In the genomic region with DNA sequence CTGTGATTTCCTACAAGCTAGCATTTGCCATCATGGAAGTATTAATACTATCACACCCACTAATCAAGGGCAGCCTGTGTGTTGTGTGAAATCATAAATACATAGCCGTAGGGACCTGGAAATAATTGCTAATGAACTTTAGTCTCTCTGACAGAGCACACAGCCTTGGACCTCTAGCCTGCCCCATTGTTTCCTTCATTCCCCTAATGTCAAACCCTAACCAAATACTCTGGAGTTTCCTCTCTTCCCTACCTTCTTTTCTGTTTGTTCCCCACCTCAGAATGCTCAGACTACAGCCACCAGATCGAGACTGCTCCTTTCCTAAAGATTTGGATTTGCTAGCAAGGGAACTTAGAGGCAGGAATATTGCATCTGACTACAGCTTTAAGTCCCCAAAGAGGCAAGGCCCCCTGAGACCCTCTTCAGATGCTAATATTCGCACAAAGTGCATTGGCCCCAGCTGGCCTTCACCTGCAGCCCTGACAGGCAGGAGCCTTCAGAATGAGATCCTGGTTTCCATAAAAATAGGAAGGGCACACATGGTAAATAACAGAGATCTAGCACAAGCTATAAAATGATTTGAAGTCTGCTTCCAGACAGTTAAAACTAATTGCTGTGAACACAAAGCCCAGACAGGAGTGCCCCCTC, we compare ENCODE assay signal across 19 cellular contexts.
DNase-seq lines count a peak whose midpoint lies in the region; ATAC-seq and TF ChIP-seq lines count a peak whose summit lies in the region.
"Had no signal": no experiment of that assay in that cellular context is flagged by ENCODE, and none has a peak within 500 bp of the region (broad histone marks: within the 10 kb centered on the region; RNA-seq: fewer than 3 reads in every experiment).

No MANE protein-coding gene starts in this region.

- H3K9me3 ChIP-seq in OCI-LY3 (ENCODE audit: insufficient read depth, low read length), result peaks cover 11% of the 10 kb centered on the region; the same call in 1 of the 2 replicates
- H3K9me3 ChIP-seq: Peyer's patch, SJCRH30, thoracic aorta had no signal

- no peak overlapping the region for H3K4me2 ChIP-seq in OCI-LY3 (ENCODE audit: low read length)
- H3K4me2 ChIP-seq: KMS-11 had no signal

- H3K79me2 ChIP-seq in OCI-LY3 (ENCODE audit: low read length), result no peaks in the 10 kb centered on the region

- H3K4me1 ChIP-seq in OCI-LY3 (ENCODE audit: low read length), result no peaks in the 10 kb centered on the region
- H3K4me1 ChIP-seq: Peyer's patch, SJCRH30 had no signal

- no peak for TF ChIP-seq CTCF in OCI-LY3 (IDR thresholded peaks at IDR 0.05; ENCODE audit: low read depth, low read length)

- H2AFZ ChIP-seq in OCI-LY3 (ENCODE audit: low read depth, low read length), result peak overlapping the region; percentile 16

- H3K4me3 ChIP-seq in H7 (ENCODE audit: insufficient read depth, low read depth, low read length), result no peak overlapping the region
- H3K4me3 ChIP-seq in OCI-LY3 (ENCODE audit: low read length), result no peak overlapping the region
- H3K4me3 ChIP-seq: Peyer's patch, SJCRH30, thoracic aorta had no signal

- H3K27me3 ChIP-seq in H7 (ENCODE audit: control insufficient read depth, insufficient read depth, low read length) (no peaks in the 10 kb centered on the region), OCI-LY3 (ENCODE audit: low read depth, low read length) (no peaks in the 10 kb centered on the region)
- H3K27me3 ChIP-seq: Peyer's patch, SJCRH30 had no signal

- no peak for ATAC-seq in GM18870 (IDR thresholded peaks at IDR 0.05; ENCODE audit: unreplicated experiment)
- ATAC-seq: activated T-helper 17 cell treated with anti-CD3 and anti-CD28 coated beads, Interleukin-2, amount 50 U/mL, for 72 hours; T-cell had no signal

- no peaks in the 10 kb centered on the region for H3K36me3 ChIP-seq in H7 (replicated peaks; ENCODE audit: control insufficient read depth, insufficient read depth, low read length)
- peaks cover 6% of the 10 kb centered on the region for H3K36me3 ChIP-seq in OCI-LY3 (replicated peaks; ENCODE audit: low read depth, low read length)
- H3K36me3 ChIP-seq: Peyer's patch, SJCRH30, thoracic aorta had no signal

- DNase-seq in H7, result peak; percentile 5
- DNase-seq in NCI-H1417 treated with DMSO at 0.1 percent for 48 hours (lab: John Stamatoyannopoulos, UW), result peak; percentile 59
- peak; percentile 25 for DNase-seq in iPS-NIHi11 (ENCODE audit: low spot score)
- DNase-seq in activated gamma-delta T cell (lab: John Stamatoyannopoulos, UW), result no peak
- DNase-seq in activated CD4-positive, alpha-beta T cell treated with anti-CD3 and anti-CD28 coated beads for 4 hours, result no peak
- DNase-seq: activated CD4-positive, alpha-beta T cell treated with anti-CD3 and anti-CD28 coated beads, Interleukin-2, amount 50 U/mL, for 1 hour; activated naive CD8-positive, alpha-beta T cell treated with anti-CD3 and anti-CD28 coated beads, Interleukin-2, amount 10 ng/mL, durations not matched to agents 7 days and 5 days; CD4-positive, CD25-positive, alpha-beta regulatory T cell; Peyer's patch; SJCRH30; small intestine; stimulated activated CD4-positive, alpha-beta T cell treated with anti-CD3 and anti-CD28 coated beads, Interleukin-2, amount 100 ng/mL, for 48 hours; stimulated activated naive CD4-positive, alpha-beta T cell; T-cell had no signal

- H4K20me1 ChIP-seq in OCI-LY3 (ENCODE audit: insufficient read depth, low read length), result no peaks in the 10 kb centered on the region

- H3K9ac ChIP-seq in OCI-LY3 (ENCODE audit: low read length), result no peak overlapping the region
- H3K9ac ChIP-seq: KMS-11 had no signal

- H3K27ac ChIP-seq in OCI-LY3 (ENCODE audit: low read length), result no peak overlapping the region
- H3K27ac ChIP-seq: KMS-11, Peyer's patch, SJCRH30, thoracic aorta had no signal

Comparison
In these comparisons a context has a peak if more than half of its experiments do, and no peak if none do; other contexts are left out.
1. DNase-seq: peak in H7 (single experiment), NCI-H1417 treated with DMSO at 0.1 percent for 48 hours (single experiment) and iPS-NIHi11 (single experiment); none in activated gamma-delta T cell (single experiment) and activated CD4-positive, alpha-beta T cell treated with anti-CD3 and anti-CD28 coated beads for 4 hours (0 of 2).